ENCODE assay signal across 7 cellular contexts in genomic region chr10:103490986-103491314, GRCh38.
DNase-seq lines count a peak whose midpoint lies in the region; ATAC-seq and TF ChIP-seq lines count a peak whose summit lies in the region.

No MANE protein-coding gene starts in this region.

- H4K20me1 ChIP-seq in KMS-11 (ENCODE audit: insufficient read depth): no peaks in the 10 kb centered on the region

- H3K79me2 ChIP-seq in KMS-11 (ENCODE audit: insufficient read depth, low read depth) (no peaks in the 10 kb centered on the region), parathyroid adenoma (no peaks in the 10 kb centered on the region)

- H3K4me1 ChIP-seq in KMS-11 (ENCODE audit: low read depth, poor library complexity, severe bottlenecking): peaks cover 40% of the 10 kb centered on the region
- peaks cover 22% of the 10 kb centered on the region for H3K4me1 ChIP-seq in parathyroid adenoma

- peak overlapping the region; percentile 56 for H3K4me2 ChIP-seq in KMS-11
- peak overlapping the region; percentile 55 for H3K4me2 ChIP-seq in parathyroid adenoma (ENCODE audit: low read length)

- H3K27me3 ChIP-seq in KMS-11 (ENCODE audit: insufficient read depth, low read depth) (peaks cover 10% of the 10 kb centered on the region; the same call in 1 of the 2 replicates), parathyroid adenoma (ENCODE audit: control insufficient read depth, insufficient read depth, low read length) (no peaks in the 10 kb centered on the region)

- no peaks in the 10 kb centered on the region for H3K9me3 ChIP-seq in parathyroid adenoma (ENCODE audit: control insufficient read depth, low read length)

- H3K36me3 ChIP-seq in KMS-11 (ENCODE audit: insufficient read depth) (no peaks in the 10 kb centered on the region), parathyroid adenoma (ENCODE audit: control insufficient read depth, insufficient read depth, low read length) (no peaks in the 10 kb centered on the region)

- ATAC-seq in GM19328 (IDR thresholded peaks at IDR 0.05; ENCODE audit: unreplicated experiment): peak; percentile 16
- peak; percentile 14 for ATAC-seq in HG02610 (IDR thresholded peaks at IDR 0.05; ENCODE audit: unreplicated experiment)

- TF ChIP-seq CTCF in KMS-11 (conservative IDR thresholded peaks at IDR 0.05; ENCODE audit: low read depth, low read length) (no peak), parathyroid adenoma (IDR thresholded peaks at IDR 0.05) (no peak)

- DNase-seq in NCI-H1417 treated with DMSO at 0.1 percent for 48 hours (lab: John Stamatoyannopoulos, UW): no peak
- DNase-seq in central memory CD4-positive, alpha-beta T cell: no peak
- no peak for DNase-seq in OCI-M2 (lab: John Stamatoyannopoulos, UW; ENCODE audit: unreplicated experiment)

- no peak overlapping the region for H3K4me3 ChIP-seq in KMS-11 (IDR thresholded peaks at IDR 0.05; ENCODE audit: insufficient read depth, low read depth, low read length)
- H3K4me3 ChIP-seq in parathyroid adenoma (ENCODE audit: low read depth, low read length): no peak overlapping the region

- H3K9ac ChIP-seq in KMS-11 (peak overlapping the region; percentile 17; the same call in 1 of the 2 replicates), parathyroid adenoma (no peak overlapping the region)

- H3K27ac ChIP-seq in KMS-11 (peak overlapping the region; percentile 52), parathyroid adenoma (peak overlapping the region; percentile 95)

- H2AFZ ChIP-seq in KMS-11 (ENCODE audit: low read depth) (peak overlapping the region; percentile 39; the same call in 1 of the 2 replicates), parathyroid adenoma (peak overlapping the region; percentile 67)
